In the genomic region with DNA sequence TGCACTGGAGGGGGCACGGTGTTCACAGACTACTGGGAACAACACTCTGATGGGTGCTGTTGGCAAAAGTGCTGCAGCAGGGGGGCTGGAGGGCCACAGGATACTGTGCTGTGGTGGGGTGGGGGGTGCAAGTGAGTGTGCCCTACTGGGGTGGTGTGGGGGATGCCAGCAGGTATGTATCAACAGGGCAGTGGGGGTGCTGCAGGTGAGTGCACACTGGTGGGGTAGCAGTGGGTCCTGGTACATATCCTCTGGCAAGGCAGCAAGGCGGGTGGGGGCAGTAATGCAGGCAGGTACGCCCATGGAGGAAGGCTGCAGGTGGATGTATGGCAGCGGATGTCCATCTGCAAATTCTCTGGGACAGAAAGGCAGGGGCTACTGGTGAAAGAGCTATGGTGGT, we compare ENCODE assay signal across 37 cellular contexts. TPM values are rescaled to one million over a fixed set of nuclear protein-coding genes. Genes with fewer than 3 reads are reported as not detected.
"Had no signal": no experiment of that assay in that cellular context is flagged by ENCODE, and none has a peak within 500 bp of the region (broad histone marks: within the 10 kb centered on the region; RNA-seq: fewer than 3 reads in every experiment).

No MANE protein-coding gene starts in this region.

- H3K4me1 ChIP-seq: adrenal gland, body of pancreas, breast epithelium had no signal

- H3K27me3 ChIP-seq: adrenal gland, body of pancreas, brain microvascular endothelial cell had no signal

- H3K9me3 Mint-ChIP-seq: activated B cell treated with CpG ODN at 0.5 μM for 24 hours; activated CD4-positive, alpha-beta memory T cell treated with anti-CD3 and anti-CD28 coated beads for 36 hours; activated T-helper 17 cell treated with anti-CD3 and anti-CD28 coated beads, Interleukin-2, amount 50 U/mL, for 72 hours; central memory CD8-positive, alpha-beta T cell had no signal

- H3K27me3 Mint-ChIP-seq: activated B cell treated with CpG ODN at 0.5 μM for 24 hours; activated CD4-positive, alpha-beta memory T cell treated with anti-CD3 and anti-CD28 coated beads for 36 hours; activated CD8-positive, alpha-beta T cell treated with anti-CD3 and anti-CD28 coated beads for 36 hours; activated naive CD8-positive, alpha-beta T cell treated with anti-CD3 and anti-CD28 coated beads for 36 hours had no signal

- H3K4me3 ChIP-seq: adrenal gland, body of pancreas, breast epithelium had no signal

- H3K36me3 ChIP-seq: adrenal gland, brain microvascular endothelial cell, breast epithelium had no signal

- DNase-seq: activated B cell treated with CpG ODN at 0.5 μM for 24 hours; activated CD4-positive, alpha-beta memory T cell treated with anti-CD3 and anti-CD28 coated beads for 36 hours; activated CD4-positive, alpha-beta T cell treated with anti-CD3 and anti-CD28 coated beads for 4 hours; activated CD4-positive, alpha-beta T cell treated with anti-CD3 and anti-CD28 coated beads, Interleukin-2, amount 10 ng/mL, durations not matched to agents 24 days and 14 days; activated CD4-positive, alpha-beta T cell treated with anti-CD3 and anti-CD28 coated beads, Interleukin-2, amount 50 U/mL, for 1 hour; activated CD4-positive, alpha-beta T cell treated with anti-CD3 and anti-CD28 coated beads, Interleukin-2, amount 50 U/mL, for 4 hours; activated CD4-positive, CD25-positive, alpha-beta regulatory T cell treated with anti-CD3 and anti-CD28 coated beads, Interleukin-2, amount 50 U/mL, for 72 hours; activated CD8-positive, alpha-beta memory T cell treated with anti-CD3 and anti-CD28 coated beads, Interleukin-2, amount 50 U/mL, for 4 hours; activated CD8-positive, alpha-beta T cell treated with anti-CD3 and anti-CD28 coated beads for 36 hours; activated effector memory CD4-positive, alpha-beta T cell treated with anti-CD3 and anti-CD28 coated beads, Interleukin-2, amount 50 U/mL, for 16 hours; activated gamma-delta T cell treated with Interleukin-2 at 50 U/mL for 16 hours; activated naive CD4-positive, alpha-beta T cell; activated naive CD4-positive, alpha-beta T cell treated with anti-CD3 and anti-CD28 coated beads for 36 hours; activated naive CD4-positive, alpha-beta T cell treated with anti-CD3 and anti-CD28 coated beads, Interleukin-2, amount 50 U/mL, for 16 hours; activated naive CD8-positive, alpha-beta T cell treated with anti-CD3 and anti-CD28 coated beads for 36 hours; activated T-cell treated with anti-CD3 and anti-CD28 coated beads for 4 hours; activated T-cell treated with anti-CD3 and anti-CD28 coated beads, Interleukin-2, amount 50 U/mL, for 1 hour; activated T-cell treated with anti-CD3 and anti-CD28 coated beads, Interleukin-2, amount 50 U/mL, for 4 hours; activated T-cell treated with anti-CD3 and anti-CD28 coated beads, Interleukin-2, amount 50 U/mL, for 72 hours; adrenal gland; amniotic stem cell; aorta; body of pancreas; brain microvascular endothelial cell; caudate nucleus; cerebellar nuclear complex; T-helper 2 cell; T-helper 9 cell had no signal

- H3K4me3 Mint-ChIP-seq: activated B cell treated with CpG ODN at 0.5 μM for 24 hours; activated CD4-positive, alpha-beta memory T cell treated with anti-CD3 and anti-CD28 coated beads for 36 hours; activated CD4-positive, alpha-beta T cell treated with anti-CD3 and anti-CD28 coated beads, Interleukin-2, amount 10 ng/mL, durations not matched to agents 24 days and 14 days; activated CD8-positive, alpha-beta T cell treated with anti-CD3 and anti-CD28 coated beads for 36 hours; activated naive CD4-positive, alpha-beta T cell treated with anti-CD3 and anti-CD28 coated beads for 36 hours; activated naive CD8-positive, alpha-beta T cell treated with anti-CD3 and anti-CD28 coated beads for 36 hours; activated T-cell treated with anti-CD3 and anti-CD28 coated beads, Interleukin-2, amount 50 U/mL, for 4 hours; activated T-cell treated with anti-CD3 and anti-CD28 coated beads, Interleukin-2, amount 50 U/mL, for 72 hours; activated T-helper 1 cell treated with anti-CD3 and anti-CD28 coated beads, Interleukin-12 subunit alpha, Interleukin-12 subunit beta, Interleukin-2, Interleukin-4 antibody, amounts not matched to agents 30 ng/mL and 10 ng/mL and 1 ng/mL, durations not matched to agents 14 hours and 24 hours and 36 hours; activated T-helper 17 cell treated with anti-CD3 and anti-CD28 coated beads, Interleukin-2, amount 50 U/mL, for 72 hours; central memory CD8-positive, alpha-beta T cell; T-helper 1 cell treated with Interleukin-12 subunit alpha and Interleukin-12 subunit beta and Interleukin-4 antibody, amounts not matched to agents 30 μg/mL and 1 μg/mL, for 36 hours; T-helper 2 cell treated with Interferon-gamma antibody and Interleukin-4, amounts not matched to agents 5 μg/mL and 100 μg/mL, for 36 hours had no signal

- H3K4me1 Mint-ChIP-seq: activated CD4-positive, alpha-beta T cell treated with anti-CD3 and anti-CD28 coated beads, Interleukin-2, amount 10 ng/mL, durations not matched to agents 24 days and 14 days; central memory CD8-positive, alpha-beta T cell had no signal

- H3K9me3 ChIP-seq: body of pancreas, breast epithelium had no signal

- H3K27ac ChIP-seq: adrenal gland, body of pancreas, brain microvascular endothelial cell, breast epithelium, VCaP had no signal

- ATAC-seq: activated CD8-positive, alpha-beta T cell treated with anti-CD3 and anti-CD28 coated beads for 36 hours; activated naive CD4-positive, alpha-beta T cell treated with anti-CD3 and anti-CD28 coated beads, Interleukin-2, amount 50 U/mL, for 72 hours; activated T-cell treated with anti-CD3 and anti-CD28 coated beads, Interleukin-2, amount 50 U/mL, for 4 hours; activated T-cell treated with anti-CD3 and anti-CD28 coated beads, Interleukin-2, amount 50 U/mL, for 72 hours; activated T-helper 17 cell treated with anti-CD3 and anti-CD28 coated beads, Interleukin-2, amount 50 U/mL, for 72 hours; body of pancreas had no signal

- H3K36me3 Mint-ChIP-seq: activated CD4-positive, alpha-beta memory T cell treated with anti-CD3 and anti-CD28 coated beads for 36 hours; activated naive CD4-positive, alpha-beta T cell treated with anti-CD3 and anti-CD28 coated beads, Interleukin-2, amount 50 U/mL, for 72 hours; activated naive CD8-positive, alpha-beta T cell treated with anti-CD3 and anti-CD28 coated beads for 36 hours had no signal

- H3K27ac Mint-ChIP-seq: activated B cell treated with CpG ODN at 0.5 μM for 24 hours; activated CD4-positive, alpha-beta memory T cell treated with anti-CD3 and anti-CD28 coated beads for 36 hours; activated CD4-positive, alpha-beta T cell treated with anti-CD3 and anti-CD28 coated beads, Interleukin-2, amount 10 ng/mL, durations not matched to agents 24 days and 14 days; activated CD8-positive, alpha-beta T cell treated with anti-CD3 and anti-CD28 coated beads for 36 hours; activated naive CD4-positive, alpha-beta T cell treated with anti-CD3 and anti-CD28 coated beads for 36 hours; activated naive CD4-positive, alpha-beta T cell treated with anti-CD3 and anti-CD28 coated beads, Interleukin-2, amount 50 U/mL, for 72 hours; activated naive CD8-positive, alpha-beta T cell treated with anti-CD3 and anti-CD28 coated beads for 36 hours; activated T-cell treated with anti-CD3 and anti-CD28 coated beads, Interleukin-2, amount 50 U/mL, for 72 hours; activated T-helper 1 cell treated with anti-CD3 and anti-CD28 coated beads, Interleukin-12 subunit alpha, Interleukin-12 subunit beta, Interleukin-2, Interleukin-4 antibody, amounts not matched to agents 30 ng/mL and 10 ng/mL and 1 ng/mL, durations not matched to agents 14 hours and 24 hours and 36 hours; activated T-helper 17 cell treated with anti-CD3 and anti-CD28 coated beads, Interleukin-2, amount 50 U/mL, for 72 hours; T-helper 1 cell treated with Interleukin-12 subunit alpha and Interleukin-12 subunit beta and Interleukin-4 antibody, amounts not matched to agents 30 μg/mL and 1 μg/mL, for 36 hours; T-helper 2 cell treated with Interferon-gamma antibody and Interleukin-4, amounts not matched to agents 5 μg/mL and 100 μg/mL, for 36 hours had no signal

RNA-seq across cellular contexts. Expression of gene CD53, which starts 48.8 kb away (rescaled TPM):
- total RNA-seq: astrocyte had no signal
